In genomic region chr7:151498495-151498894, GRCh38 we compare ENCODE assay signal across 24 cellular contexts. TPM values are rescaled to one million over a fixed set of nuclear protein-coding genes. Genes with fewer than 3 reads are reported as not detected.
"Had no signal": no experiment of that assay in that cellular context is flagged by ENCODE, and none has a peak within 500 bp of the region (broad histone marks: within the 10 kb centered on the region; RNA-seq: fewer than 3 reads in every experiment).

No MANE protein-coding gene starts in this region.

- H3K36me3 Mint-ChIP-seq: T-cell had no signal

- H3K4me3 Mint-ChIP-seq: activated naive CD4-positive, alpha-beta T cell treated with anti-CD3 and anti-CD28 coated beads for 36 hours; activated T-cell treated with anti-CD3 and anti-CD28 coated beads, Interleukin-2, amount 50 U/mL, for 4 hours; dendritic cell treated with granulocyte-macrophage colony-stimulating factor and Interleukin-4, amounts not matched to agents 40 ng/mL and 50 ng/mL, for 4 days; neural progenitor cell; stimulated activated naive B cell treated with anti-CD40 and anti-IgM and Interleukin-4, amounts not matched to agents 10 μg/mL and 1 μg/mL and 100 μg/mL, for 72 hours; T-cell had no signal

- ATAC-seq: activated T-cell treated with anti-CD3 and anti-CD28 coated beads, Interleukin-2, amount 50 U/mL, for 4 hours; left lung; pancreas; stimulated activated naive B cell treated with anti-CD40 and anti-IgM and Interleukin-4, amounts not matched to agents 10 μg/mL and 1 μg/mL and 100 μg/mL, for 72 hours; T-cell; upper lobe of right lung had no signal

- H3K9me3 ChIP-seq: ascending aorta, breast epithelium, left lung, pancreas, spleen, thoracic aorta, upper lobe of right lung had no signal

- H3K4me3 ChIP-seq: ascending aorta, breast epithelium, left lung, neural progenitor cell, pancreas, spleen, thoracic aorta, upper lobe of right lung had no signal

- H3K4me1 ChIP-seq: breast epithelium had no signal

- H3K27me3 ChIP-seq: ascending aorta, breast epithelium, left lung, neural progenitor cell, pancreas, spleen, upper lobe of right lung had no signal

- H2AFZ ChIP-seq: neural progenitor cell had no signal

- FAIRE-seq: keratinocyte, pancreas had no signal

- DNase-seq: activated CD4-positive, alpha-beta T cell treated with anti-CD3 and anti-CD28 coated beads for 48 hours; activated CD4-positive, CD25-positive, alpha-beta regulatory T cell; activated CD8-positive, alpha-beta memory T cell treated with anti-CD3 and anti-CD28 coated beads, Interleukin-2, amount 50 U/mL, for 4 hours; activated naive CD4-positive, alpha-beta T cell treated with anti-CD3 and anti-CD28 coated beads for 36 hours; activated T-cell treated with anti-CD3 and anti-CD28 coated beads, Interleukin-2, amount 50 U/mL, for 4 hours; effector memory CD4-positive, alpha-beta T cell; hippocampal formation; left lung; mammary epithelial cell; pancreas; spleen; stimulated activated CD4-positive, alpha-beta T cell treated with anti-CD3 and anti-CD28 coated beads, Interleukin-4, amount 100 ng/mL, for 4 hours; stimulated activated naive B cell treated with anti-CD40 and anti-IgM and Interleukin-4, amounts not matched to agents 10 μg/mL and 1 μg/mL and 100 μg/mL, for 72 hours; T-cell; T-helper 9 cell; upper lobe of right lung had no signal

- H3K27ac ChIP-seq: ascending aorta, breast epithelium, left lung, neural progenitor cell, pancreas, spleen, thoracic aorta, upper lobe of right lung had no signal

- H3K27ac Mint-ChIP-seq: activated naive CD4-positive, alpha-beta T cell treated with anti-CD3 and anti-CD28 coated beads for 36 hours; dendritic cell treated with granulocyte-macrophage colony-stimulating factor and Interleukin-4, amounts not matched to agents 40 ng/mL and 50 ng/mL, for 4 days; neural progenitor cell; stimulated activated naive B cell treated with anti-CD40 and anti-IgM and Interleukin-4, amounts not matched to agents 10 μg/mL and 1 μg/mL and 100 μg/mL, for 72 hours; T-cell had no signal

- H3K9ac ChIP-seq: neural progenitor cell had no signal

- H3K36me3 ChIP-seq: ascending aorta, breast epithelium, left lung, neural progenitor cell, pancreas, thoracic aorta, upper lobe of right lung had no signal

- H3K27me3 Mint-ChIP-seq: dendritic cell treated with granulocyte-macrophage colony-stimulating factor and Interleukin-4, amounts not matched to agents 40 ng/mL and 50 ng/mL, for 4 days; stimulated activated naive B cell treated with anti-CD40 and anti-IgM and Interleukin-4, amounts not matched to agents 10 μg/mL and 1 μg/mL and 100 μg/mL, for 72 hours; T-cell had no signal

- H3K9me3 Mint-ChIP-seq: activated naive CD4-positive, alpha-beta T cell treated with anti-CD3 and anti-CD28 coated beads for 36 hours; activated T-cell treated with anti-CD3 and anti-CD28 coated beads, Interleukin-2, amount 50 U/mL, for 4 hours; stimulated activated naive B cell treated with anti-CD40 and anti-IgM and Interleukin-4, amounts not matched to agents 10 μg/mL and 1 μg/mL and 100 μg/mL, for 72 hours; T-cell had no signal

RNA-seq across cellular contexts. Expression of gene CRYGN, which starts 58.6 kb away (rescaled TPM):
- total RNA-seq: activated naive CD4-positive, alpha-beta T cell treated with anti-CD3 and anti-CD28 coated beads for 36 hours; activated T-cell treated with anti-CD3 and anti-CD28 coated beads, Interleukin-2, amount 50 U/mL, for 4 hours; ascending aorta; cerebellum; glomerular endothelial cell; left lung; mammary epithelial cell; upper lobe of right lung had no signal
- polyA plus RNA-seq: keratinocyte, mammary epithelial cell had no signal
